Comparison of ENCODE assay signal across 17 cellular contexts in the genomic region with DNA sequence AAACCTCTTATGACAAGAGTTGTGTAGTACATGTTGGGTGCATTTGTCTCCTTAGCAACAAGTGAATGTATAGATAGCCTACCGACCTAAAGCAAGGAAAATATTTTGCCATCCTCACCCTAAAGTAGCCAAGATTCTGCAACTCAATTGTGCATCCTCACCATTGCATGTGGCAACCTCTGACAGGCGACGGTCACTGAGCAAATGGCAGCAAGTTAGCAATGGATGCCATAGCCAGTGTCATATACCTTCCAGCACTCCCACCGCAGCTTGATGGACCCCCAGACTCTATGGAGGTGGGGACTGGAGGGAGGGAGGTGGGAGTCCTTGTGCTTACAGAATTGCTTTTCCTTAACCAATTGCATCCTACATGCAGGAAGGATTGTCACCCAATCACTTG. TPM values are rescaled to one million over a fixed set of nuclear protein-coding genes. Genes with fewer than 3 reads are reported as not detected.
"Had no signal": no experiment of that assay in that cellular context is flagged by ENCODE, and none has a peak within 500 bp of the region (broad histone marks: within the 10 kb centered on the region; RNA-seq: fewer than 3 reads in every experiment).

No MANE protein-coding gene starts in this region.

- H3K27me3 ChIP-seq: esophagus squamous epithelium, heart left ventricle, transverse colon had no signal

- DNase-seq: effector memory CD8-positive, alpha-beta T cell; esophagus squamous epithelium; foreskin fibroblast; heart left ventricle; kidney glomerular epithelial cell; mammary epithelial cell; naive thymus-derived CD4-positive, alpha-beta T cell; nephron progenitor cell; psoas muscle; spleen; stimulated activated CD4-positive, alpha-beta T cell treated with anti-CD3 and anti-CD28 coated beads, Interleukin-2, amount 100 ng/mL, for 24 hours; stimulated activated CD4-positive, alpha-beta T cell treated with anti-CD3 and anti-CD28 coated beads, Interleukin-4, amount 100 ng/mL, for 4 hours; stimulated activated naive B cell treated with anti-CD40 and anti-IgM and Interleukin-4, amounts not matched to agents 10 μg/mL and 1 μg/mL and 100 μg/mL, for 72 hours; transverse colon had no signal

- H3K4me3 ChIP-seq: esophagus squamous epithelium, heart left ventricle, psoas muscle, spleen, thoracic aorta, transverse colon had no signal

- H3K27ac ChIP-seq: epithelial cell of prostate, esophagus squamous epithelium, parathyroid adenoma, psoas muscle, spleen, thoracic aorta, transverse colon had no signal

RNA-seq across cellular contexts. Expression of a gene that starts 17.0 kb away (rescaled TPM):
- total RNA-seq: naive thymus-derived CD4-positive, alpha-beta T cell had no signal
